ENCODE assay signal across 13 cellular contexts in the genomic region with DNA sequence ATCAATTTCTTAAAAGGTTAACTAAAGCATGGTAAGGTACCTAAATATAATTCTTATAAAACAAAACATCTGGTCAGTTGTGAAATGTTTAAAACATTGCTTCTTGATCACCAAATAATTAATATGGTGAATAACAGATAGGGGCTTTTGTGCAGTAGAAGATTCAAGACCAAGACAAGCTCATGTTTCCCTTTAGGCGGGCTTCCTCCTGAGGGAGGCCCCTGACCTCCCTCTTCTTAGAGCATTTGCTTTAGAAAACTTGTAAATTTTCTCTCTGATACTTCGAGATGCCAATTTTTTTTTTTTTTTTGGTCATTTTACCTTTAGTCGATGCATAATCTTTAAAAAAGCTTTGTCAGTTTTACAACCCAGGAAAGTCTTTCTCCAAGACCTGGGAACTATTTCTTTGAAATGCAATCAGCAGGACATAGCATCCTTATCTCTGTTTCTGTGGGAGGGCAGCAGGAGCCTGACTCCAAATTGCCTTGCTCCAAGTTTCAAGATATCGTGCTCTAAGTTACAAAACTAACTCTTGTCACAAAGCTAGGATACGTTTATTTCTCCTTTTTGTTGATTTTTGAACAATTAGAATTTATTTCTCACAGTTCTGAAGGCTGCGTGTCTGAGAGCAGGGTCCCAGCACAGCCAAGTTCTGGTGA.
"Had no signal": no experiment of that assay in that cellular context is flagged by ENCODE, and none has a peak within 500 bp of the region (broad histone marks: within the 10 kb centered on the region; RNA-seq: fewer than 3 reads in every experiment).

No MANE protein-coding gene starts in this region.

- ATAC-seq: activated CD4-positive, alpha-beta T cell treated with anti-CD3 and anti-CD28 coated beads for 36 hours; activated naive CD8-positive, alpha-beta T cell treated with anti-CD3 and anti-CD28 coated beads, Interleukin-2, amount 50 U/mL, for 24 hours; natural killer cell had no signal

- DNase-seq: activated CD4-positive, alpha-beta memory T cell treated with anti-CD3 and anti-CD28 coated beads, Interleukin-2, amount 10 ng/mL, durations not matched to agents 7 days and 5 days; activated CD4-positive, alpha-beta T cell treated with anti-CD3 and anti-CD28 coated beads for 36 hours; activated CD8-positive, alpha-beta memory T cell treated with anti-CD3 and anti-CD28 coated beads, Interleukin-2, amount 50 U/mL, for 4 hours; activated naive CD8-positive, alpha-beta T cell treated with anti-CD3 and anti-CD28 coated beads, Interleukin-2, amount 50 U/mL, for 24 hours; caudate nucleus; effector CD8-positive, alpha-beta T cell; natural killer cell; stimulated activated CD4-positive, alpha-beta T cell treated with anti-CD3 and anti-CD28 coated beads, Interleukin-12 subunit alpha, Interleukin-12 subunit beta, amount 100 ng/mL, for 4 hours; stimulated activated naive CD4-positive, alpha-beta T cell treated with Interleukin-2 at 50 U/mL for 16 hours; upper lobe of left lung had no signal

- H3K27ac ChIP-seq: coronary artery, upper lobe of left lung, VCaP had no signal

- H3K27me3 ChIP-seq: upper lobe of left lung had no signal

- H3K36me3 ChIP-seq: upper lobe of left lung had no signal

- H3K4me1 ChIP-seq: upper lobe of left lung had no signal

- H3K4me3 ChIP-seq: coronary artery, lung, upper lobe of left lung had no signal
